8 cellular contexts compared by ENCODE assay signal in the genomic region with DNA sequence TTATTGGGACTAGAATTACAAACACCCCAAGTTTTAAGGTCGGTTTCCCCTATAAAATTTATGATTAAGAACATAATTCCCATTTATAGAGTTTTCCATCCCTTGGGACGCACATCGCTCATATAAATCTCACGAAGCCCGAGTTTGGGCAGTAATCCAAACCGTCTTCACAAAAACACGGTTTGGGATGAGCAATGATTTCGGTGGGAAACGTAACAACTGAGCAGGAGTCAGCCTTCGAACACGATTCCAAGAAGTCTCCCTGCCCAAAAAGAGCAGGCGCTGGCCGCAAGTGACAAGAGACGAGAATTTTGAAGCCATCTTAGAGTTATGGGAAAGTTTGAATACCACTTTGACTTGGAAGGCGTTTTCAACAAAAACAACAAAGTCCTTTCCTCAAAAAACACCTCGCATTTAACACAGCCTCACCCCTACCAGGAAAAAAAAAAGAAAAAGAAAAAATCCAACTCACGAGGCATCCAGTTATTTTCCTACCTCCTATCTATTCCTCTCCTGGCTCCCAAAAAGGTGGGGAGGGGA. TPM values are rescaled to one million over a fixed set of nuclear protein-coding genes. Genes with fewer than 3 reads are reported as not detected.
A peak's percentile ranks its signal among the peaks of the same experiment; 100 is the strongest.
DNase-seq lines count a peak whose midpoint lies in the region; ATAC-seq and TF ChIP-seq lines count a peak whose summit lies in the region.

No MANE protein-coding gene starts in this region.

- peaks cover 41% of the 10 kb centered on the region for H3K79me2 ChIP-seq in PC-9 (ENCODE audit: low read depth)
- peaks cover 59% of the 10 kb centered on the region for H3K79me2 ChIP-seq in neural progenitor cell (ENCODE audit: low read depth)

- H3K4me1 ChIP-seq in PC-9 (replicated peaks; ENCODE audit: insufficient read depth) (0 out of 2 replicates have a peak, but pooled peaks cover 15% of the 10 kb centered on the region), neural progenitor cell (peaks cover 44% of the 10 kb centered on the region)

- H4K20me1 ChIP-seq in PC-9 (ENCODE audit: insufficient read depth) (no peaks in the 10 kb centered on the region), neural progenitor cell (ENCODE audit: low read depth) (peaks cover 21% of the 10 kb centered on the region)

- H3K4me1 Mint-ChIP-seq in endothelial cell (ENCODE audit: unreplicated experiment): peaks cover 24% of the 10 kb centered on the region
- peaks cover 43% of the 10 kb centered on the region for H3K4me1 Mint-ChIP-seq in neural progenitor cell

- H3K9ac ChIP-seq in neural progenitor cell: peak overlapping the region; percentile 99

- DNase-seq in PC-9: no peak
- no peak for DNase-seq in endothelial cell (ENCODE audit: low spot score)
- DNase-seq in neural progenitor cell (ENCODE audit: low spot score): peak; percentile 21
- DNase-seq in activated CD4-positive, CD25-positive, alpha-beta regulatory T cell (lab: John Stamatoyannopoulos, UW): no peak
- no peak for DNase-seq in ureter (ENCODE audit: low spot score)
- DNase-seq in cerebellum (ENCODE audit: low spot score): no peak

- H3K4me3 ChIP-seq in GM08714 (ENCODE audit: low read length): peak overlapping the region; percentile 93
- peak overlapping the region; percentile 75 for H3K4me3 ChIP-seq in PC-9
- H3K4me3 ChIP-seq in neural progenitor cell: peak overlapping the region; percentile 96

- H3K27me3 Mint-ChIP-seq in endothelial cell (ENCODE audit: unreplicated experiment) (peaks cover 15% of the 10 kb centered on the region), neural progenitor cell (ENCODE audit: insufficient read depth, low read depth) (peaks cover 12% of the 10 kb centered on the region)

- BruUV-seq in PC-9 (replicated peaks; lab: Mats Ljungman, UMichigan): TSS peak; percentile 63

- POLR2A ChIA-PET in PC-9 (lab: Charles Lee; ENCODE audit: unreplicated experiment): no interaction called here

- TF ChIP-seq CTCF in PC-9 (conservative IDR thresholded peaks at IDR 0.05): no peak
- TF ChIP-seq CTCF in endothelial cell (IDR thresholded peaks at IDR 0.05; ENCODE audit: unreplicated experiment): no peak
- TF ChIP-seq CTCF in neural progenitor cell (IDR thresholded peaks at IDR 0.05): no peak

- peaks cover 9% of the 10 kb centered on the region; the same call in 1 of the 2 replicates for H3F3A ChIP-seq in PC-9 (ENCODE audit: insufficient read depth, low read depth)
- H3F3A ChIP-seq in neural progenitor cell (ENCODE audit: low read depth): peaks cover 47% of the 10 kb centered on the region

- H3K4me2 ChIP-seq in PC-9 (peak overlapping the region; percentile 90), neural progenitor cell (peak overlapping the region; percentile 99)

- CTCF ChIA-PET in PC-9 (lab: Charles Lee): no interaction called here

- H2AFZ ChIP-seq in PC-9: peak overlapping the region; percentile 73
- H2AFZ ChIP-seq in neural progenitor cell (replicated peaks): no peak overlapping the region

- ATAC-seq in GM19328 (IDR thresholded peaks at IDR 0.05; ENCODE audit: unreplicated experiment): no peak

- peak overlapping the region; percentile 96 for H3K4me3 Mint-ChIP-seq in endothelial cell (ENCODE audit: unreplicated experiment)
- peak overlapping the region; percentile 94 for H3K4me3 Mint-ChIP-seq in neural progenitor cell

- H3K36me3 ChIP-seq in PC-9 (ENCODE audit: low read depth): no peaks in the 10 kb centered on the region
- H3K36me3 ChIP-seq in neural progenitor cell: no peaks in the 10 kb centered on the region

- intact Hi-C loops in PC-9 (cut with micrococcal nuclease; ENCODE audit: unreplicated experiment): no loop called here

- H3K27me3 ChIP-seq in PC-9 (ENCODE audit: insufficient read depth, low read depth): no peaks in the 10 kb centered on the region
- H3K27me3 ChIP-seq in neural progenitor cell: peaks cover 27% of the 10 kb centered on the region

- peaks cover 13% of the 10 kb centered on the region for H3K36me3 Mint-ChIP-seq in endothelial cell (ENCODE audit: low read depth, unreplicated experiment)
- H3K36me3 Mint-ChIP-seq in neural progenitor cell: peaks cover 18% of the 10 kb centered on the region

- peak overlapping the region; percentile 46 for H3K27ac ChIP-seq in PC-9
- H3K27ac ChIP-seq in neural progenitor cell: peak overlapping the region; percentile 99

- H3K9me2 ChIP-seq in PC-9 (ENCODE audit: insufficient read depth): no peaks in the 10 kb centered on the region

- H3K9me3 Mint-ChIP-seq in endothelial cell (ENCODE audit: unreplicated experiment) (no peaks in the 10 kb centered on the region), neural progenitor cell (no peaks in the 10 kb centered on the region)

- H3K9me3 ChIP-seq in PC-9 (ENCODE audit: insufficient read depth, low read depth) (no peaks in the 10 kb centered on the region), neural progenitor cell (ENCODE audit: low read depth) (no peaks in the 10 kb centered on the region)

- H3K27ac Mint-ChIP-seq in endothelial cell (ENCODE audit: unreplicated experiment) (peak overlapping the region; percentile 79), neural progenitor cell (peak overlapping the region; percentile 92)

RNA-seq across cellular contexts. Expression of gene SEPHS1, which starts 1.7 kb away (rescaled TPM):
- 49.9 and 63.0 TPM in 2 replicates for total RNA-seq in PC-9 (2021)
- 74.9 TPM for total RNA-seq in endothelial cell (ENCODE audit: unreplicated experiment)
- total RNA-seq in neural progenitor cell (ENCODE audit: low replicate concordance): 94.9 and 95.9 TPM in 2 replicates
- 44.7 TPM for total RNA-seq in ureter
- total RNA-seq in cerebellum: 43.4 TPM

RNA-seq across cellular contexts. Expression of gene PHYH, which starts 46.5 kb away (rescaled TPM):
- total RNA-seq in PC-9 (2021): 15.3 and 16.5 TPM in 2 replicates
- total RNA-seq in endothelial cell (ENCODE audit: unreplicated experiment): 10.2 TPM
- 14.6 and 22.2 TPM in 2 replicates for total RNA-seq in neural progenitor cell (ENCODE audit: low replicate concordance)
- total RNA-seq in ureter: 28.4 TPM
- total RNA-seq in cerebellum: 11.2 TPM
